Comparison of ENCODE assay signal across 1 cellular context in the genomic region with DNA sequence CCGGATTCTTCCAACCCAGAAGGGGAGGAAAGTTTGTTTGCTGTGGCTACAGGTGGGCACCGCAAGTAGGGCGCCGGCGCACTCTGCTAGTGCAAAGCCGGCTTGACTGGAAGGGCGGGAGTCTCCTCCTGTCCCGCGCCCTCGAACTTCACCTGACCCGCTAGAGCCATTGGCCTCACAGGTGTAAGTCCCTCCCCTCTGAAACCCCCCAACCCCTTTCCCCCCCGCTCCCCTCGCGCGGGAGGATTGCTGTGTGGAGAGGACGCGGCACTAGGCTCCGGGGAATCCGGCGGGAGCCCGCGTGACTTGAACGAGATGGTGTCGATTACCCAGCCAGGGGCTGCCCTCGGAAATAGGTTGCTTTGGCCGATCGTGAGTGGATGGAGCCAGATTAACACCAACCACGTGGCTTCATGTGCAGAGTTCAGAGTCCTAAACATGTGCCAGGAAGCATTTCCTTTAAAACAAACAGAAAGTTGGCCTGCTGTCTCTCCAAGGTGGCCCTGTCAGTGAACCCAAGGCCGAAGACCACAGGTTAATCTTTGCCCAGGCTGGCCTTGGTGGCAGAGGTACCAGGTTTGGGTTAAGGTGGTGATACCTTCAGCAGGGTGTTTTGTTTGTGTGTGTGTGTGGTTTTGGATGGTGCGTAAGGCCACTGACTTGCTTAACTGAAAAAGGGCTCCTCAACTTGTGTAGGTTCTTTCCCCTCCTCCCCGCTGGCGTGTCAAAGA.
TF ChIP-seq lines count a peak whose summit lies in the region.

No MANE protein-coding gene starts in this region.

TF ChIP-seq in HepG2, 621 proteins besides CTCF, POLR2A, EP300 and RAD21 (continued from another document and continues in another):
- TF ChIP-seq, protein P1, sequence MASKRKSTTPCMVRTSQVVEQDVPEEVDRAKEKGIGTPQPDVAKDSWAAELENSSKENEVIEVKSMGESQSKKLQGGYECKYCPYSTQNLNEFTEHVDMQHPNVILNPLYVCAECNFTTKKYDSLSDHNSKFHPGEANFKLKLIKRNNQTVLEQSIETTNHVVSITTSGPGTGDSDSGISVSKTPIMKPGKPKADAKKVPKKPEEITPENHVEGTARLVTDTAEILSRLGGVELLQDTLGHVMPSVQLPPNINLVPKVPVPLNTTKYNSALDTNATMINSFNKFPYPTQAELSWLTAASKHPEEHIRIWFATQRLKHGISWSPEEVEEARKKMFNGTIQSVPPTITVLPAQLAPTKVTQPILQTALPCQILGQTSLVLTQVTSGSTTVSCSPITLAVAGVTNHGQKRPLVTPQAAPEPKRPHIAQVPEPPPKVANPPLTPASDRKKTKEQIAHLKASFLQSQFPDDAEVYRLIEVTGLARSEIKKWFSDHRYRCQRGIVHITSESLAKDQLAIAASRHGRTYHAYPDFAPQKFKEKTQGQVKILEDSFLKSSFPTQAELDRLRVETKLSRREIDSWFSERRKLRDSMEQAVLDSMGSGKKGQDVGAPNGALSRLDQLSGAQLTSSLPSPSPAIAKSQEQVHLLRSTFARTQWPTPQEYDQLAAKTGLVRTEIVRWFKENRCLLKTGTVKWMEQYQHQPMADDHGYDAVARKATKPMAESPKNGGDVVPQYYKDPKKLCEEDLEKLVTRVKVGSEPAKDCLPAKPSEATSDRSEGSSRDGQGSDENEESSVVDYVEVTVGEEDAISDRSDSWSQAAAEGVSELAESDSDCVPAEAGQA (IDR thresholded peaks at IDR 0.05; ENCODE audit: low read depth) = no peak
- TF ChIP-seq, protein P1 (CRISPR knock-in tag; IDR thresholded peaks at IDR 0.05; ENCODE audit: borderline replicate concordance) = no peak; the same call in 1 of the 2 replicates
- TF ChIP-seq PPARG (CRISPR knock-in tag; conservative IDR thresholded peaks at IDR 0.05) (peak; percentile 72; the same call in 1 of the 2 replicates), ISX (CRISPR knock-in tag; conservative IDR thresholded peaks at IDR 0.05) (no peak; the same call in 1 of the 2 replicates), SAP130 (CRISPR knock-in tag; IDR thresholded peaks at IDR 0.05; ENCODE audit: low read depth) (peak; percentile 90), TBX2 (CRISPR knock-in tag; IDR thresholded peaks at IDR 0.05; ENCODE audit: borderline replicate concordance) (peak; percentile 93), JUN (CRISPR knock-in tag; IDR thresholded peaks at IDR 0.05) (peak; percentile 46; the same call in 1 of the 2 replicates), TARDBP (CRISPR knock-in tag; IDR thresholded peaks at IDR 0.05) (peak; percentile 92), RXRB (CRISPR knock-in tag; IDR thresholded peaks at IDR 0.05; ENCODE audit: borderline replicate concordance) (peak; percentile 88), SRSF9 (IDR thresholded peaks at IDR 0.05; ENCODE audit: borderline replicate concordance, insufficient read depth, low read depth, low read length, poor library complexity, severe bottlenecking) (no peak), RNF2 (conservative IDR thresholded peaks at IDR 0.05; ENCODE audit: low read depth) (no peak; the same call in 1 of the 2 replicates), MTA1 (CRISPR knock-in tag; IDR thresholded peaks at IDR 0.05; ENCODE audit: borderline replicate concordance) (peak; percentile 76; the same call in 1 of the 2 replicates), ZBTB1 (CRISPR knock-in tag; IDR thresholded peaks at IDR 0.05; ENCODE audit: borderline replicate concordance) (no peak), ZNF644 (CRISPR knock-in tag; IDR thresholded peaks at IDR 0.05; ENCODE audit: low read depth) (peak; percentile 90), ZBTB8A (CRISPR knock-in tag; IDR thresholded peaks at IDR 0.05; ENCODE audit: borderline replicate concordance, low read depth) (no peak), ZNF431 (CRISPR knock-in tag; IDR thresholded peaks at IDR 0.05; ENCODE audit: borderline replicate concordance, low read depth) (peak; percentile 68; the same call in 1 of the 2 replicates), ZNF672 (CRISPR knock-in tag; IDR thresholded peaks at IDR 0.05) (no peak), HOXA5 (CRISPR knock-in tag; IDR thresholded peaks at IDR 0.05) (no peak), ZNF557 (CRISPR knock-in tag; IDR thresholded peaks at IDR 0.05) (no peak), ZNF720 (CRISPR knock-in tag; IDR thresholded peaks at IDR 0.05) (no peak), MIXL1 (CRISPR knock-in tag; IDR thresholded peaks at IDR 0.05) (peak; percentile 79), ZMYM3 (CRISPR knock-in tag; IDR thresholded peaks at IDR 0.05) (peak; percentile 82), PAF1 (CRISPR knock-in tag; IDR thresholded peaks at IDR 0.05) (peak; percentile 60; the same call in 1 of the 2 replicates), CAMTA2 (CRISPR knock-in tag; IDR thresholded peaks at IDR 0.05; ENCODE audit: borderline replicate concordance) (no peak), SP5 (CRISPR knock-in tag; IDR thresholded peaks at IDR 0.05; ENCODE audit: borderline replicate concordance, low read depth) (peak; percentile 46), GATAD1 (CRISPR knock-in tag; IDR thresholded peaks at IDR 0.05) (peak; percentile 73), XBP1 (CRISPR knock-in tag; IDR thresholded peaks at IDR 0.05) (no peak; the same call in 1 of the 2 replicates), AGO2 (optimal IDR thresholded peaks at IDR 0.05; ENCODE audit: low read depth, low read length) (no peak), ZFY (CRISPR knock-in tag; IDR thresholded peaks at IDR 0.05) (peak; percentile 56; the same call in 1 of the 2 replicates)
- TF ChIP-seq, protein P2, sequence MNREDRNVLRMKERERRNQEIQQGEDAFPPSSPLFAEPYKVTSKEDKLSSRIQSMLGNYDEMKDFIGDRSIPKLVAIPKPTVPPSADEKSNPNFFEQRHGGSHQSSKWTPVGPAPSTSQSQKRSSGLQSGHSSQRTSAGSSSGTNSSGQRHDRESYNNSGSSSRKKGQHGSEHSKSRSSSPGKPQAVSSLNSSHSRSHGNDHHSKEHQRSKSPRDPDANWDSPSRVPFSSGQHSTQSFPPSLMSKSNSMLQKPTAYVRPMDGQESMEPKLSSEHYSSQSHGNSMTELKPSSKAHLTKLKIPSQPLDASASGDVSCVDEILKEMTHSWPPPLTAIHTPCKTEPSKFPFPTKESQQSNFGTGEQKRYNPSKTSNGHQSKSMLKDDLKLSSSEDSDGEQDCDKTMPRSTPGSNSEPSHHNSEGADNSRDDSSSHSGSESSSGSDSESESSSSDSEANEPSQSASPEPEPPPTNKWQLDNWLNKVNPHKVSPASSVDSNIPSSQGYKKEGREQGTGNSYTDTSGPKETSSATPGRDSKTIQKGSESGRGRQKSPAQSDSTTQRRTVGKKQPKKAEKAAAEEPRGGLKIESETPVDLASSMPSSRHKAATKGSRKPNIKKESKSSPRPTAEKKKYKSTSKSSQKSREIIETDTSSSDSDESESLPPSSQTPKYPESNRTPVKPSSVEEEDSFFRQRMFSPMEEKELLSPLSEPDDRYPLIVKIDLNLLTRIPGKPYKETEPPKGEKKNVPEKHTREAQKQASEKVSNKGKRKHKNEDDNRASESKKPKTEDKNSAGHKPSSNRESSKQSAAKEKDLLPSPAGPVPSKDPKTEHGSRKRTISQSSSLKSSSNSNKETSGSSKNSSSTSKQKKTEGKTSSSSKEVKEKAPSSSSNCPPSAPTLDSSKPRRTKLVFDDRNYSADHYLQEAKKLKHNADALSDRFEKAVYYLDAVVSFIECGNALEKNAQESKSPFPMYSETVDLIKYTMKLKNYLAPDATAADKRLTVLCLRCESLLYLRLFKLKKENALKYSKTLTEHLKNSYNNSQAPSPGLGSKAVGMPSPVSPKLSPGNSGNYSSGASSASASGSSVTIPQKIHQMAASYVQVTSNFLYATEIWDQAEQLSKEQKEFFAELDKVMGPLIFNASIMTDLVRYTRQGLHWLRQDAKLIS (CRISPR knock-in tag; IDR thresholded peaks at IDR 0.05) = no peak
- TF ChIP-seq, protein P3, sequence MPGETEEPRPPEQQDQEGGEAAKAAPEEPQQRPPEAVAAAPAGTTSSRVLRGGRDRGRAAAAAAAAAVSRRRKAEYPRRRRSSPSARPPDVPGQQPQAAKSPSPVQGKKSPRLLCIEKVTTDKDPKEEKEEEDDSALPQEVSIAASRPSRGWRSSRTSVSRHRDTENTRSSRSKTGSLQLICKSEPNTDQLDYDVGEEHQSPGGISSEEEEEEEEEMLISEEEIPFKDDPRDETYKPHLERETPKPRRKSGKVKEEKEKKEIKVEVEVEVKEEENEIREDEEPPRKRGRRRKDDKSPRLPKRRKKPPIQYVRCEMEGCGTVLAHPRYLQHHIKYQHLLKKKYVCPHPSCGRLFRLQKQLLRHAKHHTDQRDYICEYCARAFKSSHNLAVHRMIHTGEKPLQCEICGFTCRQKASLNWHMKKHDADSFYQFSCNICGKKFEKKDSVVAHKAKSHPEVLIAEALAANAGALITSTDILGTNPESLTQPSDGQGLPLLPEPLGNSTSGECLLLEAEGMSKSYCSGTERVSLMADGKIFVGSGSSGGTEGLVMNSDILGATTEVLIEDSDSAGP (CRISPR knock-in tag; IDR thresholded peaks at IDR 0.05; ENCODE audit: borderline replicate concordance) = peak; percentile 80
- TF ChIP-seq, protein P4, sequence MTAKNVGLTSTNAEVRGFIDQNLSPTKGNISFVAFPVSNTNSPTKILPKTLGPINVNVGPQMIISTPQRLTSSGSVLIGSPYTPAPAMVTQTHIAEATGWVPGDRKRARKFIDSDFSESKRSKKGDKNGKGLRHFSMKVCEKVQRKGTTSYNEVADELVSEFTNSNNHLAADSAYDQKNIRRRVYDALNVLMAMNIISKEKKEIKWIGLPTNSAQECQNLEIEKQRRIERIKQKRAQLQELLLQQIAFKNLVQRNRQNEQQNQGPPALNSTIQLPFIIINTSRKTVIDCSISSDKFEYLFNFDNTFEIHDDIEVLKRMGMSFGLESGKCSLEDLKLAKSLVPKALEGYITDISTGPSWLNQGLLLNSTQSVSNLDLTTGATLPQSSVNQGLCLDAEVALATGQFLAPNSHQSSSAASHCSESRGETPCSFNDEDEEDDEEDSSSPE (CRISPR knock-in tag; IDR thresholded peaks at IDR 0.05) = peak; percentile 85
- TF ChIP-seq, protein P5, sequence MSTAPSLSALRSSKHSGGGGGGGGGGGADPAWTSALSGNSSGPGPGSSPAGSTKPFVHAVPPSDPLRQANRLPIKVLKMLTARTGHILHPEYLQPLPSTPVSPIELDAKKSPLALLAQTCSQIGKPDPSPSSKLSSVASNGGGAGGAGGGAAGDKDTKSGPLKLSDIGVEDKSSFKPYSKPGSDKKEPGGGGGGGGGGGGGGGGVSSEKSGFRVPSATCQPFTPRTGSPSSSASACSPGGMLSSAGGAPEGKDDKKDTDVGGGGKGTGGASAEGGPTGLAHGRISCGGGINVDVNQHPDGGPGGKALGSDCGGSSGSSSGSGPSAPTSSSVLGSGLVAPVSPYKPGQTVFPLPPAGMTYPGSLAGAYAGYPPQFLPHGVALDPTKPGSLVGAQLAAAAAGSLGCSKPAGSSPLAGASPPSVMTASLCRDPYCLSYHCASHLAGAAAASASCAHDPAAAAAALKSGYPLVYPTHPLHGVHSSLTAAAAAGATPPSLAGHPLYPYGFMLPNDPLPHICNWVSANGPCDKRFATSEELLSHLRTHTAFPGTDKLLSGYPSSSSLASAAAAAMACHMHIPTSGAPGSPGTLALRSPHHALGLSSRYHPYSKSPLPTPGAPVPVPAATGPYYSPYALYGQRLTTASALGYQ (CRISPR knock-in tag; IDR thresholded peaks at IDR 0.05) = 0 out of 2 replicates have a peak, but pooled peaks have one; percentile 43
- TF ChIP-seq, protein P6, sequence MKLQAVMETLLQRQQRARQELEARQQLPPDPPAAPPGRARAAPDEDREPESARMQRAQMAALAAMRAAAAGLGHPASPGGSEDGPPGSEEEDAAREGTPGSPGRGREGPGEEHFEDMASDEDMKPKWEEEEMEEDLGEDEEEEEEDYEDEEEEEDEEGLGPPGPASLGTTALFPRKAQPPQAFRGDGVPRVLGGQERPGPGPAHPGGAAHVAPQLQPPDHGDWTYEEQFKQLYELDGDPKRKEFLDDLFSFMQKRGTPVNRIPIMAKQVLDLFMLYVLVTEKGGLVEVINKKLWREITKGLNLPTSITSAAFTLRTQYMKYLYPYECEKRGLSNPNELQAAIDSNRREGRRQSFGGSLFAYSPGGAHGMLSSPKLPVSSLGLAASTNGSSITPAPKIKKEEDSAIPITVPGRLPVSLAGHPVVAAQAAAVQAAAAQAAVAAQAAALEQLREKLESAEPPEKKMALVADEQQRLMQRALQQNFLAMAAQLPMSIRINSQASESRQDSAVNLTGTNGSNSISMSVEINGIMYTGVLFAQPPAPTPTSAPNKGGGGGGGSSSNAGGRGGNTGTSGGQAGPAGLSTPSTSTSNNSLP (IDR thresholded peaks at IDR 0.05; ENCODE audit: low read depth, low read length) = peak; percentile 40; the same call in 1 of the 2 replicates
- TF ChIP-seq, protein P7, sequence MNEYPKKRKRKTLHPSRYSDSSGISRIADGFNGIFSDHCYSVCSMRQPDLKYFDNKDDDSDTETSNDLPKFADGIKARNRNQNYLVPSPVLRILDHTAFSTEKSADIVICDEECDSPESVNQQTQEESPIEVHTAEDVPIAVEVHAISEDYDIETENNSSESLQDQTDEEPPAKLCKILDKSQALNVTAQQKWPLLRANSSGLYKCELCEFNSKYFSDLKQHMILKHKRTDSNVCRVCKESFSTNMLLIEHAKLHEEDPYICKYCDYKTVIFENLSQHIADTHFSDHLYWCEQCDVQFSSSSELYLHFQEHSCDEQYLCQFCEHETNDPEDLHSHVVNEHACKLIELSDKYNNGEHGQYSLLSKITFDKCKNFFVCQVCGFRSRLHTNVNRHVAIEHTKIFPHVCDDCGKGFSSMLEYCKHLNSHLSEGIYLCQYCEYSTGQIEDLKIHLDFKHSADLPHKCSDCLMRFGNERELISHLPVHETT (CRISPR knock-in tag; conservative IDR thresholded peaks at IDR 0.05) = peak; percentile 75; the same call in 1 of the 2 replicates
- TF ChIP-seq, protein P8, sequence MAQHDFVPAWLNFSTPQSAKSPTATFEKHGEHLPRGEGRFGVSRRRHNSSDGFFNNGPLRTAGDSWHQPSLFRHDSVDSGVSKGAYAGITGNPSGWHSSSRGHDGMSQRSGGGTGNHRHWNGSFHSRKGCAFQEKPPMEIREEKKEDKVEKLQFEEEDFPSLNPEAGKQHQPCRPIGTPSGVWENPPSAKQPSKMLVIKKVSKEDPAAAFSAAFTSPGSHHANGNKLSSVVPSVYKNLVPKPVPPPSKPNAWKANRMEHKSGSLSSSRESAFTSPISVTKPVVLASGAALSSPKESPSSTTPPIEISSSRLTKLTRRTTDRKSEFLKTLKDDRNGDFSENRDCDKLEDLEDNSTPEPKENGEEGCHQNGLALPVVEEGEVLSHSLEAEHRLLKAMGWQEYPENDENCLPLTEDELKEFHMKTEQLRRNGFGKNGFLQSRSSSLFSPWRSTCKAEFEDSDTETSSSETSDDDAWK (CRISPR knock-in tag; IDR thresholded peaks at IDR 0.05) = no peak
